Comparison of ENCODE assay signal across 22 cellular contexts in genomic region chr4:159480826-159481225, GRCh38.
DNase-seq lines count a peak whose midpoint lies in the region; ATAC-seq and TF ChIP-seq lines count a peak whose summit lies in the region.
"Had no signal": no experiment of that assay in that cellular context is flagged by ENCODE, and none has a peak within 500 bp of the region (broad histone marks: within the 10 kb centered on the region; RNA-seq: fewer than 3 reads in every experiment).

No MANE protein-coding gene starts in this region.

- ATAC-seq in Right ventricle myocardium superior (ENCODE audit: poor library complexity) (peak; percentile 83), heart right ventricle (peak in 7 of 8 donors; percentile 43 to 86 (median 74)), HG03378 (IDR thresholded peaks at IDR 0.05; ENCODE audit: unreplicated experiment) (no peak), HG02938 (IDR thresholded peaks at IDR 0.05; ENCODE audit: unreplicated experiment) (no peak)
- ATAC-seq: A549, GM23338 had no signal

- no peak for TF ChIP-seq CTCF in left ventricle myocardium inferior (IDR thresholded peaks at IDR 0.05; ENCODE audit: borderline replicate concordance)
- no peak for TF ChIP-seq CTCF in heart right ventricle (IDR thresholded peaks at IDR 0.05)
- TF ChIP-seq CTCF in Peyer's patch (IDR thresholded peaks at IDR 0.05), result no peak

- peaks cover 16% of the 10 kb centered on the region for H3K27me3 ChIP-seq in left ventricle myocardium inferior (ENCODE audit: low read depth)
- peaks cover 0 to 4% (median 0%) of the 10 kb centered on the region in 7 donors for H3K27me3 ChIP-seq in heart right ventricle
- no peaks in the 10 kb centered on the region for H3K27me3 ChIP-seq in Peyer's patch
- H3K27me3 ChIP-seq: BE2C; BLaER1 treated with 17β-estradiol and CSF1 and Interleukin-3, amounts not matched to agents 10 nM and 100 nM had no signal

- H3K27ac ChIP-seq in left ventricle myocardium inferior (replicated peaks) (no peak overlapping the region), heart right ventricle (no peak overlapping the region), Peyer's patch (no peak overlapping the region)
- H3K27ac ChIP-seq: A549; BLaER1 treated with 17β-estradiol and CSF1 and Interleukin-3, amounts not matched to agents 10 nM and 100 nM had no signal

- intact Hi-C loops in Right ventricle myocardium superior (cut with DNase I), result no loop called here
- intact Hi-C loops in left ventricle myocardium inferior (cut with micrococcal nuclease), result no loop called here
- intact Hi-C loops in heart right ventricle (cut with DNase I), result no loop called here

- DNase-seq in Right ventricle myocardium superior, result no peak
- DNase-seq in left ventricle myocardium inferior, result no peak
- no peak for DNase-seq in heart right ventricle
- peak; percentile 40 for DNase-seq in myocyte (ENCODE audit: low read depth)
- no peak for DNase-seq in Peyer's patch
- DNase-seq: 8988T; ACHN; AML-193; BE2C; CD4-positive, alpha-beta T cell; CD8-positive, alpha-beta memory T cell; DMS 273 treated with DMSO at 0.1 percent for 48 hours; DMS53; DMS79 treated with DMSO at 0.1 percent for 48 hours; GF-D8; HFFc6 had no signal

- H3K36me3 ChIP-seq in left ventricle myocardium inferior (no peaks in the 10 kb centered on the region), heart right ventricle (no peaks in the 10 kb centered on the region), Peyer's patch (no peaks in the 10 kb centered on the region)
- H3K36me3 ChIP-seq: BE2C; BLaER1 treated with 17β-estradiol and CSF1 and Interleukin-3, amounts not matched to agents 10 nM and 100 nM; HAP-1 had no signal

- H3K4me1 ChIP-seq in left ventricle myocardium inferior, result peaks cover 7% of the 10 kb centered on the region
- peaks cover 0 to 6% (median 0%) of the 10 kb centered on the region in 9 donors for H3K4me1 ChIP-seq in heart right ventricle
- no peaks in the 10 kb centered on the region for H3K4me1 ChIP-seq in Peyer's patch
- H3K4me1 ChIP-seq: A549, BE2C had no signal

- H3K4me3 ChIP-seq in left ventricle myocardium inferior, result no peak overlapping the region
- H3K4me3 ChIP-seq in heart right ventricle, result no peak overlapping the region
- no peak overlapping the region for H3K4me3 ChIP-seq in Peyer's patch
- H3K4me3 ChIP-seq: A549; BLaER1 treated with 17β-estradiol and CSF1 and Interleukin-3, amounts not matched to agents 10 nM and 100 nM; GM23338; HAP-1 had no signal

- TF ChIP-seq POLR2A in Peyer's patch (IDR thresholded peaks at IDR 0.05), result no peak

- no peaks in the 10 kb centered on the region for H3K9me3 ChIP-seq in left ventricle myocardium inferior (replicated peaks)
- no peaks in the 10 kb centered on the region for H3K9me3 ChIP-seq in heart right ventricle
- no peaks in the 10 kb centered on the region for H3K9me3 ChIP-seq in Peyer's patch
- H3K9me3 ChIP-seq: A549, BE2C, HAP-1 had no signal

- 0 to 53% methylated on average over 1 of the region's 1 CpG for WGBS in heart right ventricle, 2 donors

Comparison
In these comparisons a context has a peak if more than half of its experiments do, and no peak if none do; other contexts are left out.
1. ATAC-seq: peak in Right ventricle myocardium superior (single experiment) and heart right ventricle (7 of 8); none in HG03378 (single experiment) and HG02938 (single experiment).